In genomic region chr20:52749938-52750337, GRCh38 we compare ENCODE assay signal across 28 cellular contexts.
"Had no signal": no experiment of that assay in that cellular context is flagged by ENCODE, and none has a peak within 500 bp of the region (broad histone marks: within the 10 kb centered on the region; RNA-seq: fewer than 3 reads in every experiment).

No MANE protein-coding gene starts in this region.

- H3K9ac ChIP-seq: neural progenitor cell, parathyroid adenoma had no signal

- H3K27me3 ChIP-seq: neural progenitor cell, ovary, spleen, suprapubic skin, testis, tibial artery, transverse colon, upper lobe of right lung, uterus had no signal

- DNase-seq: natural killer cell; occipital lobe; ovary; posterior cingulate gyrus; psoas muscle; right cardiac atrium; spleen; stimulated activated CD4-positive, alpha-beta T cell treated with anti-CD3 and anti-CD28 coated beads, Interleukin-12 subunit alpha, Interleukin-12 subunit beta, amount 100 ng/mL, for 4 hours; stimulated activated CD4-positive, alpha-beta T cell treated with anti-CD3 and anti-CD28 coated beads, Interleukin-1b, Interleukin-23, amount 100 ng/mL, for 48 hours; stimulated activated CD4-positive, alpha-beta T cell treated with anti-CD3 and anti-CD28 coated beads, Interleukin-4, amount 100 ng/mL, for 1 hour; stimulated activated CD4-positive, alpha-beta T cell treated with anti-CD3 and anti-CD28 coated beads, Interleukin-4, amount 100 ng/mL, for 4 hours; stimulated activated CD8-positive, alpha-beta memory T cell treated with anti-CD3 and anti-CD28 coated beads, Interleukin-4, amount 100 ng/mL, for 48 hours; stimulated activated naive CD4-positive, alpha-beta T cell; stimulated activated naive CD8-positive, alpha-beta T cell treated with anti-CD3 and anti-CD28 coated beads, Interleukin-15, amount 100 ng/mL, for 72 hours; stimulated activated naive CD8-positive, alpha-beta T cell treated with anti-CD3 and anti-CD28 coated beads, Interleukin-15, Interleukin-2, amounts not matched to agents 100 U/mL and 50 U/mL, for 24 hours; substantia nigra; testis; tibial artery; transverse colon; upper lobe of right lung; uterus had no signal

- H2AFZ ChIP-seq: neural progenitor cell, parathyroid adenoma had no signal

- H3K4me1 ChIP-seq: parathyroid adenoma, psoas muscle, spleen, testis, tibial artery, transverse colon, upper lobe of right lung, uterus had no signal

- H3K27ac ChIP-seq: neural progenitor cell, ovary, parathyroid adenoma, psoas muscle, skin epidermis, spleen, suprapubic skin, testis, tibial artery, transverse colon, upper lobe of right lung had no signal

- H3K79me2 ChIP-seq: parathyroid adenoma had no signal

- H3K36me3 ChIP-seq: neural progenitor cell, ovary, spleen, suprapubic skin, tibial artery, transverse colon, upper lobe of right lung, uterus had no signal

- H3K9me3 ChIP-seq: ovary, psoas muscle, suprapubic skin, testis, tibial artery, transverse colon, upper lobe of right lung, uterus had no signal

- ATAC-seq: natural killer cell; psoas muscle; right cardiac atrium; sciatic nerve; stimulated activated memory B cell treated with anti-CD40 and anti-IgM and Interleukin-4, amounts not matched to agents 10 μg/mL and 1 μg/mL and 100 μg/mL, for 72 hours; stimulated activated naive CD8-positive, alpha-beta T cell treated with anti-CD3 and anti-CD28 coated beads, Interleukin-15, amount 100 ng/mL, for 72 hours; stimulated activated naive CD8-positive, alpha-beta T cell treated with anti-CD3 and anti-CD28 coated beads, Interleukin-15, Interleukin-2, amounts not matched to agents 100 U/mL and 50 U/mL, for 24 hours; upper lobe of right lung had no signal

- H3K4me2 ChIP-seq: neural progenitor cell, smooth muscle cell had no signal

- H3K4me3 ChIP-seq: neural progenitor cell, ovary, psoas muscle, skin epidermis, smooth muscle cell, spleen, suprapubic skin, testis, tibial artery, transverse colon, upper lobe of right lung, uterus had no signal
